9 cellular contexts compared by ENCODE assay signal in genomic region chr14:67941456-67942018, GRCh38.
DNase-seq lines count a peak whose midpoint lies in the region; ATAC-seq, FAIRE-seq and TF ChIP-seq lines count a peak whose summit lies in the region.
"Had no signal": no experiment of that assay in that cellular context is flagged by ENCODE, and none has a peak within 500 bp of the region (broad histone marks: within the 10 kb centered on the region; RNA-seq: fewer than 3 reads in every experiment).

No MANE protein-coding gene starts in this region.

- no peaks in the 10 kb centered on the region for H3K36me3 ChIP-seq in PC-9 (ENCODE audit: low read depth)
- H3K36me3 ChIP-seq in mesendoderm (ENCODE audit: control insufficient read depth, insufficient read depth, low read length) = no peaks in the 10 kb centered on the region
- H3K36me3 ChIP-seq in upper lobe of left lung = no peaks in the 10 kb centered on the region
- H3K36me3 ChIP-seq in MG63 = no peaks in the 10 kb centered on the region

- H3K4me3 ChIP-seq in PC-9 = no peak overlapping the region
- no peak overlapping the region for H3K4me3 ChIP-seq in mesendoderm (ENCODE audit: low read length)
- H3K4me3 ChIP-seq in upper lobe of left lung = no peak overlapping the region
- no peak overlapping the region for H3K4me3 ChIP-seq in MG63

- peak in 1 of 2 donors; percentile 19 for ATAC-seq in upper lobe of left lung (ENCODE audit: low FRiP score in 2 of 2)

- H2AFZ ChIP-seq in PC-9 = no peak overlapping the region

- no TSS peak for BruUV-seq in PC-9 (replicated peaks; lab: Mats Ljungman, UMichigan)

- H3K79me1 ChIP-seq in mesendoderm (ENCODE audit: low read length) = no peaks in the 10 kb centered on the region

- H2AK5ac ChIP-seq in mesendoderm (ENCODE audit: low read length) = no peak overlapping the region

- POLR2A ChIA-PET in PC-9 (lab: Charles Lee; ENCODE audit: unreplicated experiment) = interaction anchor here (0.6 kb wide), 2 partner anchors 249 to 712 kb away, joined by 3 read pairs; no protein-coding TSS in a partner anchor

- no peak overlapping the region for H3K18ac ChIP-seq in mesendoderm (ENCODE audit: low read length)

- no CpG with 5 or more reads among the region's 1 CpG for WGBS in mesendoderm (ENCODE audit: extremely low coverage, insufficient coverage, low lambda C conversion rate)
- WGBS in upper lobe of left lung, 2 donors = 30 to 37% methylated on average over 1 of the region's 1 CpG

- H4K5ac ChIP-seq in mesendoderm (ENCODE audit: low read length) = no peak overlapping the region

- no peak overlapping the region for H3K23ac ChIP-seq in mesendoderm (ENCODE audit: low read length)

- H3K27ac ChIP-seq in PC-9 (peak overlapping the region; percentile 60), mesendoderm (ENCODE audit: low read depth, low read length) (no peak overlapping the region), upper lobe of left lung (peak overlapping the region; percentile 4 to 74 (median 26))

- H3K4ac ChIP-seq in mesendoderm (ENCODE audit: low read depth, low read length) = no peak overlapping the region

- no peak for TF ChIP-seq CTCF in PC-9 (conservative IDR thresholded peaks at IDR 0.05)
- TF ChIP-seq CTCF in upper lobe of left lung (IDR thresholded peaks at IDR 0.05) = no peak

- H3K9me2 ChIP-seq in PC-9 (ENCODE audit: insufficient read depth) = no peaks in the 10 kb centered on the region

- no peaks in the 10 kb centered on the region for H3K79me2 ChIP-seq in PC-9 (ENCODE audit: low read depth)
- no peaks in the 10 kb centered on the region for H3K79me2 ChIP-seq in mesendoderm (ENCODE audit: control insufficient read depth, insufficient read depth, low read length)

- H3K27me3 ChIP-seq in PC-9 (ENCODE audit: insufficient read depth, low read depth) (no peaks in the 10 kb centered on the region), mesendoderm (ENCODE audit: insufficient read depth, low read length, poor library complexity) (no peaks in the 10 kb centered on the region), upper lobe of left lung (no peaks in the 10 kb centered on the region), MG63 (no peaks in the 10 kb centered on the region)

- FAIRE-seq in endometrium (lab: Jason Lieb, UNC) = peak; percentile 51
- no peak for FAIRE-seq in RCC 7860 (lab: Jason Lieb, UNC)

- no peak overlapping the region for H4K8ac ChIP-seq in mesendoderm (ENCODE audit: low read depth, low read length)

- DNase-seq in PC-9 (peak in 1 of 2 experiments; percentile 43), mesendoderm (peak; percentile 11), upper lobe of left lung (no peak), MG63 (no peak), EL (no peak), RCC 7860 (ENCODE audit: low spot score) (no peak)
- DNase-seq: activated gamma-delta T cell, naive B cell had no signal

- H3K9me3 ChIP-seq in PC-9 (ENCODE audit: insufficient read depth, low read depth) (no peaks in the 10 kb centered on the region), upper lobe of left lung (no peaks in the 10 kb centered on the region), MG63 (no peaks in the 10 kb centered on the region)

- no peak overlapping the region for H2BK120ac ChIP-seq in mesendoderm (ENCODE audit: low read depth, low read length)

- H3K56ac ChIP-seq in mesendoderm (ENCODE audit: low read length) = no peak overlapping the region

- peaks cover 21% of the 10 kb centered on the region for H3F3A ChIP-seq in PC-9 (ENCODE audit: insufficient read depth, low read depth)

- TF ChIP-seq POLR2A in upper lobe of left lung (IDR thresholded peaks at IDR 0.05) = no peak

- no peak overlapping the region for H2BK5ac ChIP-seq in mesendoderm (ENCODE audit: low read length)

- TF ChIP-seq EP300 in upper lobe of left lung (IDR thresholded peaks at IDR 0.05) = no peak

- intact Hi-C loops in PC-9 (cut with micrococcal nuclease; ENCODE audit: unreplicated experiment) = loop anchor here (2.0 to 10.0 kb wide), 6 partner anchors 291 to 901 kb away; no protein-coding TSS in a partner anchor

- H2BK15ac ChIP-seq in mesendoderm (replicated peaks; ENCODE audit: low read depth) = no peak overlapping the region

- no peaks in the 10 kb centered on the region for H4K20me1 ChIP-seq in PC-9 (ENCODE audit: insufficient read depth)

- peak overlapping the region; percentile 59 for H3K4me2 ChIP-seq in PC-9
- no peak overlapping the region for H3K4me2 ChIP-seq in mesendoderm (ENCODE audit: low read length)

- H3K4me1 ChIP-seq in PC-9 (replicated peaks; ENCODE audit: insufficient read depth) (peaks cover 43% of the 10 kb centered on the region), mesendoderm (ENCODE audit: control insufficient read depth, low read depth, low read length) (peaks cover 5% of the 10 kb centered on the region), upper lobe of left lung (peaks cover 31 to 50% (median 41%) of the 10 kb centered on the region in 4 donors)

- no peak overlapping the region for H3K9ac ChIP-seq in mesendoderm (ENCODE audit: low read length)

- CTCF ChIA-PET in PC-9 (lab: Charles Lee) = interaction anchor here (0.6 to 1.1 kb wide), 3 partner anchors 365 to 884 kb away, joined by 3 to 4 read pairs (median 3); no protein-coding TSS in a partner anchor
